29 cellular contexts compared by ENCODE assay signal in the genomic region with DNA sequence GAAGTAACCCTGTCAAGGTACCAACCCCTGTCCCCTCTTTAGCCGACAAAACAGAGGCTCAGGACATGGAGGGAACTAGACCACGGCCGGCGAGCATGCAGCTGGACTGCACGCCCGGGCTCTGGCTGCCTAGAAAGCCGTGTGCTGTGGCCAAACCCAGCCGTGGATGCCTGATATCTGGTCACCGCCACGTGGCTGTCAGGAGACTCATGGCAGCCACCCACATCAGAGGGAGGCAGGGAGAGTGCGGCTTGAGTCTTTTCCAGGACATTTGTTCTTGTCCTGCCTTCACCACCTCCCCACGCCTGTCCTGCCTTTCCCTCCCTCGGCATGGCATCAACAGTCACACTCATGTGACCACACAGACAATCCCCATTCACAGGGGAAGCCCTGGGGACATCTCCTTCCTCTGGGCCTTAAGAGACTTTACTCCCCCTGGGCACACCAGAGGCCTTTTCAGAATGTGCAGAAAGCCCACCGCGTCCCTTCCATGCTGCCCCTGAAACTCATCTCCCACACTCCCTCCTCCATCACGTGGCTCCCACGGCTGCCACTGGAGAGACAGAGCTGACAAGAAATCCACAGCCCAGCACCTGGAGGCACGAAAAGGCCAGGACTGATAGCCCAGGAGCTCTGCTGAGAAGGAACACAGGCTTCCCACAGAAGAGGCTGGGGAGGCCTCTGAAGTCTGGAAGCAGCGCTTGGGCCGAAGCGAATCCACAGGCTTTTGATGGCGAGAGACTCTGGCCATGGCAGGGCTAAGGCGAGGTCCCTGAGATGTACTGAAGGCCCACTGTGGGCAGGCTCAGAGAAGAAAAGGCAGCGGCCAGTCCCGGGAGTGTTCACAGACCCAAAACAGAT.
DNase-seq lines count a peak whose midpoint lies in the region; ATAC-seq and TF ChIP-seq lines count a peak whose summit lies in the region.
"Had no signal": no experiment of that assay in that cellular context is flagged by ENCODE, and none has a peak within 500 bp of the region (broad histone marks: within the 10 kb centered on the region; RNA-seq: fewer than 3 reads in every experiment).

No MANE protein-coding gene starts in this region.

- H3K27ac ChIP-seq in left ventricle myocardium inferior (replicated peaks) = no peak overlapping the region
- H3K27ac ChIP-seq: A549, gastroesophageal sphincter had no signal

- peaks cover 6% of the 10 kb centered on the region for H3K36me3 Mint-ChIP-seq in MCF 10A (ENCODE audit: insufficient read depth, unreplicated experiment)
- H3K36me3 Mint-ChIP-seq: activated naive CD4-positive, alpha-beta T cell treated with anti-CD3 and anti-CD28 coated beads, Interleukin-2, amount 50 U/mL, for 24 hours; mesothelial cell of epicardium; natural killer cell treated with Interleukin-12 subunit alpha and Interleukin-12 subunit beta and Interleukin-15 and Interleukin-18, amount 100 ng/mL, for 72 hours had no signal

- no peaks in the 10 kb centered on the region for H3K36me3 ChIP-seq in left ventricle myocardium inferior
- H3K36me3 ChIP-seq: BE2C, gastroesophageal sphincter had no signal

- no peak overlapping the region for H3K4me3 Mint-ChIP-seq in MCF 10A (ENCODE audit: unreplicated experiment)
- H3K4me3 Mint-ChIP-seq: activated naive CD4-positive, alpha-beta T cell treated with anti-CD3 and anti-CD28 coated beads, Interleukin-2, amount 50 U/mL, for 24 hours; activated T-cell treated with anti-CD3 and anti-CD28 coated beads, Interleukin-2, amount 50 U/mL, for 4 hours; central memory CD8-positive, alpha-beta T cell; GM23338; mesothelial cell of epicardium; natural killer cell treated with Interleukin-12 subunit alpha and Interleukin-12 subunit beta and Interleukin-15 and Interleukin-18, amount 100 ng/mL, for 72 hours had no signal

- no peak overlapping the region for H3K27ac Mint-ChIP-seq in MCF 10A (ENCODE audit: low read depth, unreplicated experiment)
- H3K27ac Mint-ChIP-seq: activated naive CD4-positive, alpha-beta T cell treated with anti-CD3 and anti-CD28 coated beads, Interleukin-2, amount 50 U/mL, for 24 hours; GM23338; mesothelial cell of epicardium; natural killer cell treated with Interleukin-12 subunit alpha and Interleukin-12 subunit beta and Interleukin-15 and Interleukin-18, amount 100 ng/mL, for 72 hours; progenitor cell of endocrine pancreas had no signal

- H3K27me3 Mint-ChIP-seq in MCF 10A (ENCODE audit: insufficient read depth, unreplicated experiment) = peaks cover 34% of the 10 kb centered on the region

- intact Hi-C loops in Right ventricle myocardium inferior (cut with DNase I) (no loop called here), left ventricle myocardium inferior (cut with micrococcal nuclease) (no loop called here), MCF 10A (cut with micrococcal nuclease) (no loop called here)

- no peaks in the 10 kb centered on the region for H3K4me1 Mint-ChIP-seq in MCF 10A (ENCODE audit: insufficient read depth, unreplicated experiment)
- H3K4me1 Mint-ChIP-seq: activated naive CD4-positive, alpha-beta T cell treated with anti-CD3 and anti-CD28 coated beads, Interleukin-2, amount 50 U/mL, for 24 hours; GM23338; mesothelial cell of epicardium had no signal

- H3K4me1 ChIP-seq in left ventricle myocardium inferior = no peaks in the 10 kb centered on the region
- H3K4me1 ChIP-seq: A549, BE2C, gastroesophageal sphincter had no signal

- CTCF ChIA-PET in MCF 10A (lab: Yijun Ruan, JAX) = interaction anchor here (0.5 kb wide), 1 partner anchor 1340 kb away, joined by 4 read pairs; no protein-coding TSS in a partner anchor

- peak; percentile 47 for DNase-seq in Right ventricle myocardium inferior (ENCODE audit: missing footprints)
- no peak for DNase-seq in left ventricle myocardium inferior
- DNase-seq in islet precursor cell = peak; percentile 41
- peak; percentile 58 for DNase-seq in pons (ENCODE audit: low spot score)
- DNase-seq in germinal center (ENCODE audit: low spot score) = no peak
- DNase-seq in activated CD4-positive, CD25-positive, alpha-beta regulatory T cell (lab: John Stamatoyannopoulos, UW) = no peak
- DNase-seq in MCF 10A (ENCODE audit: unreplicated experiment) = no peak
- DNase-seq: activated T-cell treated with anti-CD3 and anti-CD28 coated beads, Interleukin-2, amount 50 U/mL, for 4 hours; BE2C; effector CD8-positive, alpha-beta T cell; EL; Kasumi-1; NCI-H1694 treated with DMSO at 0.1 percent for 48 hours; NCI-H2227 treated with DMSO at 0.1 percent for 48 hours; SHP77; small intestine; stimulated activated CD4-positive, alpha-beta T cell treated with anti-CD3 and anti-CD28 coated beads, Interleukin-2, amount 100 ng/mL, for 48 hours; stimulated activated naive CD4-positive, alpha-beta T cell; SW 1271 had no signal

- POLR2A ChIA-PET in MCF 10A (lab: Yijun Ruan, JAX) = interaction anchor here (0.9 kb wide), 1 partner anchor 52 kb away, joined by 3 read pairs; no protein-coding TSS in a partner anchor

- BruUV-seq in MCF 10A (replicated peaks; lab: Mats Ljungman, UMichigan) = no TSS peak

- no peak overlapping the region for H3K4me3 ChIP-seq in left ventricle myocardium inferior
- H3K4me3 ChIP-seq: A549, gastroesophageal sphincter, GM23338 had no signal

- no peaks in the 10 kb centered on the region for H3K9me3 ChIP-seq in left ventricle myocardium inferior (replicated peaks)
- H3K9me3 ChIP-seq: A549, BE2C had no signal

- H3K9me3 Mint-ChIP-seq in MCF 10A (ENCODE audit: unreplicated experiment) = no peaks in the 10 kb centered on the region
- H3K9me3 Mint-ChIP-seq: activated naive CD4-positive, alpha-beta T cell treated with anti-CD3 and anti-CD28 coated beads, Interleukin-2, amount 50 U/mL, for 24 hours; activated T-cell treated with anti-CD3 and anti-CD28 coated beads, Interleukin-2, amount 50 U/mL, for 4 hours; central memory CD8-positive, alpha-beta T cell; GM23338; mesothelial cell of epicardium; natural killer cell treated with Interleukin-12 subunit alpha and Interleukin-12 subunit beta and Interleukin-15 and Interleukin-18, amount 100 ng/mL, for 72 hours had no signal

- TF ChIP-seq CTCF in left ventricle myocardium inferior (IDR thresholded peaks at IDR 0.05; ENCODE audit: borderline replicate concordance) (no peak), MCF 10A (IDR thresholded peaks at IDR 0.05; ENCODE audit: unreplicated experiment) (no peak)

- H3K27me3 ChIP-seq in left ventricle myocardium inferior (ENCODE audit: low read depth) = peaks cover 40% of the 10 kb centered on the region
- H3K27me3 ChIP-seq: BE2C had no signal

- ATAC-seq in Right ventricle myocardium inferior = peak; percentile 23
- no peak for ATAC-seq in HG02884 (IDR thresholded peaks at IDR 0.05; ENCODE audit: unreplicated experiment)
- ATAC-seq: A549; activated T-cell treated with anti-CD3 and anti-CD28 coated beads, Interleukin-2, amount 50 U/mL, for 4 hours; esophagus mucosa; gastroesophageal sphincter; GM23338; natural killer cell treated with Interleukin-12 subunit alpha and Interleukin-12 subunit beta and Interleukin-15 and Interleukin-18, amount 100 ng/mL, for 72 hours had no signal

Comparison
In these comparisons a context has a peak if more than half of its experiments do, and no peak if none do; other contexts are left out.
1. DNase-seq: peak in Right ventricle myocardium inferior (single experiment), islet precursor cell (single experiment) and pons (single experiment); none in left ventricle myocardium inferior (single experiment), germinal center (single experiment), activated CD4-positive, CD25-positive, alpha-beta regulatory T cell (0 of 4) and MCF 10A (single experiment).